In genomic region chr12:22588817-22589216, GRCh38 we compare ENCODE assay signal across 18 cellular contexts. TPM values are rescaled to one million over a fixed set of nuclear protein-coding genes. Genes with fewer than 3 reads are reported as not detected.
DNase-seq lines count a peak whose midpoint lies in the region; ATAC-seq, FAIRE-seq and TF ChIP-seq lines count a peak whose summit lies in the region.
"Had no signal": no experiment of that assay in that cellular context is flagged by ENCODE, and none has a peak within 500 bp of the region (broad histone marks: within the 10 kb centered on the region; RNA-seq: fewer than 3 reads in every experiment).

No MANE protein-coding gene starts in this region.

- H3K4me3 ChIP-seq in HepG2 (replicated peaks in 1 of 3; ENCODE audit: insufficient read depth in 1 of 3, low read depth in 2 of 3, low read length in 3 of 3), result no peak overlapping the region
- no peak overlapping the region for H3K4me3 ChIP-seq in right lobe of liver
- H3K4me3 ChIP-seq in MM.1S (ENCODE audit: low read length), result no peak overlapping the region
- H3K4me3 ChIP-seq: lung, neural progenitor cell, thyroid gland had no signal

- TF ChIP-seq EP300 in HepG2 (IDR thresholded peaks at IDR 0.05; ENCODE audit: low read depth in 2 of 2, low read length in 2 of 2) (no peak), HepG2 (CRISPR knock-in tag; IDR thresholded peaks at IDR 0.05; ENCODE audit: borderline replicate concordance) (no peak)

- CTCF ChIA-PET in HepG2 (lab: Yijun Ruan, JAX; ENCODE audit: low intra/inter-chr PET ratio, low total read pairs), result no interaction called here

- H3K9ac ChIP-seq in HepG2 (ENCODE audit: insufficient read depth, low read depth, low read length) (no peak overlapping the region), MM.1S (ENCODE audit: low read length) (no peak overlapping the region)
- H3K9ac ChIP-seq: neural progenitor cell had no signal

- H3F3A ChIP-seq in MM.1S (ENCODE audit: insufficient read depth, low read length), result no peaks in the 10 kb centered on the region

- no peak for TF ChIP-seq RAD21 in HepG2 (CRISPR knock-in tag; IDR thresholded peaks at IDR 0.05)

- ATAC-seq in HepG2 (peak; percentile 67), right lobe of liver (no peak), HG03378 (IDR thresholded peaks at IDR 0.05; ENCODE audit: unreplicated experiment) (no peak), HG02642 (IDR thresholded peaks at IDR 0.05; ENCODE audit: poor library complexity, unreplicated experiment) (no peak)

- in situ Hi-C loops in HepG2 (cut with HindIII; ENCODE audit: extremely low pct_ligation_motif_present, low pct_unique_long_range_greater_than_20kb), result no loop called here

- peaks cover 9% of the 10 kb centered on the region; the same call in 1 of the 2 replicates for H3K4me1 ChIP-seq in HepG2 (ENCODE audit: insufficient read depth, low read length)
- H3K4me1 ChIP-seq in right lobe of liver, result no peaks in the 10 kb centered on the region
- H3K4me1 ChIP-seq in MM.1S (ENCODE audit: low read length), result no peaks in the 10 kb centered on the region
- H3K4me1 ChIP-seq: neural progenitor cell had no signal

- TF ChIP-seq POLR2A in HepG2 (IDR thresholded peaks at IDR 0.05; ENCODE audit: insufficient read depth in 1 of 2, low read depth in 2 of 2, low read length in 2 of 2) (no peak), right lobe of liver (IDR thresholded peaks at IDR 0.05) (no peak)

- DNase-seq in HepG2 (ENCODE audit: low spot score), result peak; percentile 10
- no peak for DNase-seq in right lobe of liver
- DNase-seq in NCI-H526 (lab: John Stamatoyannopoulos, UW), result peak; percentile 51 to 74
- DNase-seq in fibroblast of peridontal ligament (ENCODE audit: extremely low read depth), result peak; percentile 4
- no peak for DNase-seq in H4 (ENCODE audit: low spot score)
- no peak for DNase-seq in MM.1S
- DNase-seq: activated CD4-positive, alpha-beta T cell treated with anti-CD3 and anti-CD28 coated beads, Interleukin-2, amount 50 U/mL, for 1 hour; activated T-cell treated with anti-CD3 and anti-CD28 coated beads, Interleukin-2, amount 50 U/mL, for 1 hour; effector memory CD4-positive, alpha-beta T cell; IMR-90; NCI-H1092 treated with DMSO at 0.1 percent for 48 hours; SHP77; stimulated activated CD4-positive, alpha-beta T cell treated with anti-CD3 and anti-CD28 coated beads, Interleukin-4, amount 100 ng/mL, for 24 hours; thyroid gland had no signal

- TF ChIP-seq CTCF in HepG2 (CRISPR knock-in tag; IDR thresholded peaks at IDR 0.05) (no peak), right lobe of liver (IDR thresholded peaks at IDR 0.05) (no peak), MM.1S (IDR thresholded peaks at IDR 0.05; ENCODE audit: low read length) (no peak)

- H4K20me1 ChIP-seq in HepG2 (ENCODE audit: insufficient read depth, low read length) (no peaks in the 10 kb centered on the region), MM.1S (ENCODE audit: insufficient read depth, low read length) (no peaks in the 10 kb centered on the region)

- no TSS peak for BruUV-seq in HepG2 (replicated peaks; lab: Mats Ljungman, UMichigan)

- H3K4me2 ChIP-seq in HepG2 (ENCODE audit: low read depth, low read length) (no peak overlapping the region), MM.1S (ENCODE audit: low read depth, low read length) (no peak overlapping the region)
- H3K4me2 ChIP-seq: neural progenitor cell had no signal

- WGBS in HepG2 (ENCODE audit: low lambda C conversion rate), result 23% methylated on average over 4 of the region's 4 CpGs
- 58% methylated on average over 4 of the region's 4 CpGs for WGBS in right lobe of liver (ENCODE audit: insufficient coverage, low coverage, low lambda C conversion rate, missing lambda C conversion rate)

- H3K79me2 ChIP-seq in HepG2 (ENCODE audit: insufficient read depth, low read length) (no peaks in the 10 kb centered on the region), MM.1S (ENCODE audit: low read length) (no peaks in the 10 kb centered on the region)

- no peaks in the 10 kb centered on the region for H3K9me2 ChIP-seq in MM.1S (replicated peaks; ENCODE audit: insufficient read depth, low read length)

- intact Hi-C loops in HepG2 (cut with micrococcal nuclease; ENCODE audit: unreplicated experiment), result no loop called here
- intact Hi-C loops in right lobe of liver (cut with DNase I), result no loop called here

- H3K36me3 ChIP-seq in HepG2 (replicated peaks in 1 of 2; ENCODE audit: control insufficient read depth in 1 of 2, insufficient read depth in 2 of 2, low read length in 2 of 2) (no peaks in the 10 kb centered on the region), right lobe of liver (no peaks in the 10 kb centered on the region), MM.1S (replicated peaks; ENCODE audit: insufficient read depth, low read length) (no peaks in the 10 kb centered on the region)
- H3K36me3 ChIP-seq: neural progenitor cell, thyroid gland had no signal

- H2AFZ ChIP-seq in HepG2 (ENCODE audit: low read length), result no peak overlapping the region
- no peak overlapping the region for H2AFZ ChIP-seq in MM.1S (ENCODE audit: low read length)
- H2AFZ ChIP-seq: neural progenitor cell had no signal

- H3K27me3 ChIP-seq in HepG2 (ENCODE audit: control insufficient read depth in 1 of 2, insufficient read depth in 2 of 2, low read length in 2 of 2) (no peaks in the 10 kb centered on the region; a peak in 1 of 5 replicates), right lobe of liver (no peaks in the 10 kb centered on the region), MM.1S (replicated peaks; ENCODE audit: insufficient read depth, low read length) (no peaks in the 10 kb centered on the region)
- H3K27me3 ChIP-seq: neural progenitor cell, thyroid gland had no signal

- H3K9me3 ChIP-seq in HepG2 (ENCODE audit: low read length) (no peaks in the 10 kb centered on the region), right lobe of liver (no peaks in the 10 kb centered on the region), MM.1S (replicated peaks; ENCODE audit: insufficient read depth, low read length) (no peaks in the 10 kb centered on the region)
- H3K9me3 ChIP-seq: thyroid gland had no signal

- POLR2A ChIA-PET in HepG2 (lab: Yijun Ruan, JAX), result no interaction called here

- no peak for FAIRE-seq in HepG2 (lab: Jason Lieb, UNC)

- H3K27ac ChIP-seq in HepG2 (ENCODE audit: extremely low read length, insufficient read depth, low read length) (no peak overlapping the region), right lobe of liver (no peak overlapping the region), MM.1S (ENCODE audit: low read length) (no peak overlapping the region)
- H3K27ac ChIP-seq: neural progenitor cell, thyroid gland had no signal

TF ChIP-seq in HepG2, 621 proteins besides CTCF, POLR2A, EP300 and RAD21 (continues in another document):
- TF ChIP-seq RFX1 (IDR thresholded peaks at IDR 0.05), result peak; percentile 51; the same call in 1 of the 2 replicates

RNA-seq across cellular contexts. Expression of gene ETNK1, which starts 36.2 kb away (rescaled TPM):
- total RNA-seq in HepG2 (2016; rRNA removed; fragmentation: Illumina TruSeq; extraction: Trizol), result 43.9 and 55.7 TPM in 2 replicates
- 23.5 and 25.2 TPM in 2 replicates for total RNA-seq in HepG2 (2016; cell fraction: cytosol; rRNA removed; fragmentation: Illumina TruSeq; extraction: Trizol; ENCODE audit: low read depth)
- total RNA-seq in HepG2 (2016; cell fraction: insoluble cytoplasmic fraction; rRNA removed; fragmentation: Illumina TruSeq; extraction: Trizol), result 35.8 and 56.9 TPM in 2 replicates
- 13.3 and 14.5 TPM in 2 replicates for total RNA-seq in HepG2 (2016; cell fraction: membrane; rRNA removed; fragmentation: Illumina TruSeq; extraction: Trizol)
- total RNA-seq in HepG2 (2016; cell fraction: nucleus; rRNA removed; fragmentation: Illumina TruSeq; extraction: Trizol), result 69.6 and 81.1 TPM in 2 replicates
- 13.7 and 14.4 TPM in 2 replicates for polyA plus RNA-seq in HepG2 (2011; rRNA removed)
- 7.5 and 9.8 TPM in 2 replicates for polyA plus RNA-seq in HepG2 (2011; cell fraction: cytosol; rRNA removed)
- 31.0 and 39.2 TPM in 2 replicates for polyA plus RNA-seq in HepG2 (2011; cell fraction: nucleus; rRNA removed)
- polyA plus RNA-seq in HepG2 (2012), result 23.5 and 23.7 TPM in 2 replicates
- 0.94 TPM in 2 replicates for polyA plus RNA-seq in HepG2 (2016; cell fraction: cytosol; fragmentation: Illumina TruSeq; extraction: Trizol; ENCODE audit: low read depth)
- 18.1 and 22.3 TPM in 2 replicates for polyA plus RNA-seq in HepG2 (2016; cell fraction: insoluble cytoplasmic fraction; fragmentation: Illumina TruSeq; extraction: Trizol; ENCODE audit: low read depth)
- 1.8 and 2.3 TPM in 2 replicates for polyA plus RNA-seq in HepG2 (2016; cell fraction: membrane; fragmentation: Illumina TruSeq; extraction: Trizol; ENCODE audit: low read depth)
- 57.9 and 62.1 TPM in 2 replicates for polyA plus RNA-seq in HepG2 (2016; cell fraction: nucleus; fragmentation: Illumina TruSeq; extraction: Trizol; ENCODE audit: insufficient read depth, low read depth)
- 72.9 and 104 TPM in 2 replicates for polyA minus RNA-seq in HepG2 (2011; rRNA and poly(A)+ RNA removed; ENCODE audit: low replicate concordance)
- 53.1 and 57.3 TPM in 2 replicates for polyA minus RNA-seq in HepG2 (2011; cell fraction: cytosol; rRNA and poly(A)+ RNA removed)
- polyA minus RNA-seq in HepG2 (2011; cell fraction: nucleus; rRNA and poly(A)+ RNA removed), result 188 and 199 TPM in 2 replicates
- total RNA-seq in right lobe of liver, result 10 to 100 TPM; 24.1 to 65.3 (median 34.8) TPM
- 17.4 and 19.9 TPM in 2 replicates for total RNA-seq in H4 (2014; rRNA removed; shearing (Covaris generic))

RNA-seq across cellular contexts. Expression of gene C2CD5, which starts 44.5 kb away (rescaled TPM):
- total RNA-seq in HepG2 (2016; rRNA removed; fragmentation: Illumina TruSeq; extraction: Trizol) (14.6 and 24.2 TPM in 2 replicates), right lobe of liver (10 to 100 TPM in 5 of 6 experiments, 1 to 10 TPM in 1; 8.5 to 15.1 (median 12.4) TPM)
- total RNA-seq in HepG2 (2016; cell fraction: cytosol; rRNA removed; fragmentation: Illumina TruSeq; extraction: Trizol; ENCODE audit: low read depth), result 7.2 and 9.7 TPM in 2 replicates
- total RNA-seq in HepG2 (2016; cell fraction: insoluble cytoplasmic fraction; rRNA removed; fragmentation: Illumina TruSeq; extraction: Trizol), result 13.3 and 25.9 TPM in 2 replicates
- total RNA-seq in HepG2 (2016; cell fraction: membrane; rRNA removed; fragmentation: Illumina TruSeq; extraction: Trizol), result 12.3 and 12.9 TPM in 2 replicates
- 23.8 and 28.1 TPM in 2 replicates for total RNA-seq in HepG2 (2016; cell fraction: nucleus; rRNA removed; fragmentation: Illumina TruSeq; extraction: Trizol)
- polyA plus RNA-seq in HepG2 (2011; rRNA removed), result 11.1 and 12.6 TPM in 2 replicates
- 5.4 and 8.3 TPM in 2 replicates for polyA plus RNA-seq in HepG2 (2011; cell fraction: cytosol; rRNA removed)
- 11.0 and 11.7 TPM in 2 replicates for polyA plus RNA-seq in HepG2 (2011; cell fraction: nucleus; rRNA removed)
- 10.3 and 14.3 TPM in 2 replicates for polyA plus RNA-seq in HepG2 (2012)
- polyA plus RNA-seq in HepG2 (2016; cell fraction: cytosol; fragmentation: Illumina TruSeq; extraction: Trizol; ENCODE audit: low read depth), result 1.2 and 1.4 TPM in 2 replicates
- polyA plus RNA-seq in HepG2 (2016; cell fraction: insoluble cytoplasmic fraction; fragmentation: Illumina TruSeq; extraction: Trizol; ENCODE audit: low read depth), result 24.1 and 28.0 TPM in 2 replicates
- 6.2 and 6.6 TPM in 2 replicates for polyA plus RNA-seq in HepG2 (2016; cell fraction: membrane; fragmentation: Illumina TruSeq; extraction: Trizol; ENCODE audit: low read depth)
- 31.5 and 34.4 TPM in 2 replicates for polyA plus RNA-seq in HepG2 (2016; cell fraction: nucleus; fragmentation: Illumina TruSeq; extraction: Trizol; ENCODE audit: insufficient read depth, low read depth)
- 11.9 and 19.2 TPM in 2 replicates for polyA minus RNA-seq in HepG2 (2011; rRNA and poly(A)+ RNA removed; ENCODE audit: low replicate concordance)
- polyA minus RNA-seq in HepG2 (2011; cell fraction: cytosol; rRNA and poly(A)+ RNA removed), result 11.8 and 14.7 TPM in 2 replicates
- polyA minus RNA-seq in HepG2 (2011; cell fraction: nucleus; rRNA and poly(A)+ RNA removed), result 65.8 and 70.3 TPM in 2 replicates
- 4.7 and 5.4 TPM in 2 replicates for total RNA-seq in H4 (2014; rRNA removed; shearing (Covaris generic))

Comparison
In these comparisons a context has a peak if more than half of its experiments do, and no peak if none do; other contexts are left out.
1. DNase-seq: peak in HepG2 (single experiment), NCI-H526 (2 of 2) and fibroblast of peridontal ligament (single experiment); none in right lobe of liver (0 of 3), H4 (single experiment) and MM.1S (single experiment).